Comparison of ENCODE assay signal across 8 cellular contexts in the genomic region with DNA sequence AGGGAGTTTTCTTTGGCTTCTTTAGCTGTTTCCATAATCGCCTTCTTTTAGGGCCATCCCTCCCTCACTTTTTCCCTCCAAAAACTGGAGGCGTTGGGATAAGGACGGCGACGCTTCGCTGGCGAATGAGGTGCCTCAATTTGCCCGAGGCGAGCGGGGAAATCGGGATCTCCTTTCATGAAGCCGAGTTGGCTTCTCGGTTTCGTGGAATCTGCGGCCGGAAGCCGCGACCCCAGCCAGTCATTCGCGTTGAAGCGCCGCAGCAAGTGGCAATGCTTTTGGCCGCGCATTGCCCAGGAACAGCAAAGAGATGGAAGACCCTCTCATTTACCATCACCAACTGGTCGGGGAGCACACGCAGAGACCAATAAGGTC. TPM values are rescaled to one million over a fixed set of nuclear protein-coding genes. Genes with fewer than 3 reads are reported as not detected.
DNase-seq lines count a peak whose midpoint lies in the region; ATAC-seq and TF ChIP-seq lines count a peak whose summit lies in the region.

No MANE protein-coding gene starts in this region.

- H3K36me3 ChIP-seq in HUES64 (ENCODE audit: insufficient read depth, low read length): no peaks in the 10 kb centered on the region
- no peaks in the 10 kb centered on the region for H3K36me3 ChIP-seq in neural progenitor cell

- no peaks in the 10 kb centered on the region for H3K36me3 Mint-ChIP-seq in CD4-positive, alpha-beta T cell (ENCODE audit: low read depth)
- peaks cover 7% of the 10 kb centered on the region for H3K36me3 Mint-ChIP-seq in dendritic cell treated with granulocyte-macrophage colony-stimulating factor and Interleukin-4, amounts not matched to agents 40 ng/mL and 50 ng/mL, for 4 days (ENCODE audit: low read depth)
- no peaks in the 10 kb centered on the region for H3K36me3 Mint-ChIP-seq in neural progenitor cell

- H3K4me3 ChIP-seq in HUES64 (ENCODE audit: low read length): peak overlapping the region; percentile 66
- peak overlapping the region; percentile 62 for H3K4me3 ChIP-seq in neural progenitor cell

- H3K4me2 ChIP-seq in neural progenitor cell: peak overlapping the region; percentile 78

- peaks cover 23% of the 10 kb centered on the region for H4K20me1 ChIP-seq in neural progenitor cell (ENCODE audit: low read depth)

- CTCF ChIA-PET in CD4-positive, alpha-beta T cell (lab: Charles Lee): no interaction called here

- peaks cover 49% of the 10 kb centered on the region for H3K4me1 Mint-ChIP-seq in CD4-positive, alpha-beta T cell (ENCODE audit: low read depth)
- H3K4me1 Mint-ChIP-seq in dendritic cell treated with granulocyte-macrophage colony-stimulating factor and Interleukin-4, amounts not matched to agents 40 ng/mL and 50 ng/mL, for 4 days (ENCODE audit: low read depth): peaks cover 46% of the 10 kb centered on the region
- peaks cover 44% of the 10 kb centered on the region for H3K4me1 Mint-ChIP-seq in neural progenitor cell

- H3K4me3 Mint-ChIP-seq in CD4-positive, alpha-beta T cell: peak overlapping the region; percentile 66
- peak overlapping the region; percentile 82 for H3K4me3 Mint-ChIP-seq in dendritic cell treated with granulocyte-macrophage colony-stimulating factor and Interleukin-4, amounts not matched to agents 40 ng/mL and 50 ng/mL, for 4 days
- peak overlapping the region; percentile 93 for H3K4me3 Mint-ChIP-seq in neural progenitor cell

- TF ChIP-seq CTCF in CD4-positive, alpha-beta T cell (IDR thresholded peaks at IDR 0.05): no peak
- TF ChIP-seq CTCF in neural progenitor cell (IDR thresholded peaks at IDR 0.05): no peak

- H3K9me3 Mint-ChIP-seq in CD4-positive, alpha-beta T cell: no peaks in the 10 kb centered on the region
- H3K9me3 Mint-ChIP-seq in dendritic cell treated with granulocyte-macrophage colony-stimulating factor and Interleukin-4, amounts not matched to agents 40 ng/mL and 50 ng/mL, for 4 days: no peaks in the 10 kb centered on the region
- peaks cover 9% of the 10 kb centered on the region for H3K9me3 Mint-ChIP-seq in neural progenitor cell

- peaks cover 81% of the 10 kb centered on the region for H3K27me3 ChIP-seq in CD4-positive, alpha-beta T cell (ENCODE audit: control insufficient read depth, insufficient read depth, low read length)
- H3K27me3 ChIP-seq in HUES64 (ENCODE audit: insufficient read depth, low read length) (peaks cover 80% of the 10 kb centered on the region), neural progenitor cell (peaks cover 85% of the 10 kb centered on the region)

- peak overlapping the region; percentile 94 for H2AFZ ChIP-seq in neural progenitor cell (replicated peaks)

- H3K27me3 Mint-ChIP-seq in CD4-positive, alpha-beta T cell: peaks cover 94% of the 10 kb centered on the region
- H3K27me3 Mint-ChIP-seq in dendritic cell treated with granulocyte-macrophage colony-stimulating factor and Interleukin-4, amounts not matched to agents 40 ng/mL and 50 ng/mL, for 4 days: peaks cover 90% of the 10 kb centered on the region
- H3K27me3 Mint-ChIP-seq in neural progenitor cell (ENCODE audit: insufficient read depth, low read depth): peaks cover 74% of the 10 kb centered on the region

- H3K27ac ChIP-seq in CD4-positive, alpha-beta T cell (ENCODE audit: low read depth, low read length): no peak overlapping the region
- H3K27ac ChIP-seq in HUES64 (ENCODE audit: low read depth, low read length) (no peak overlapping the region), neural progenitor cell (no peak overlapping the region)

- WGBS in HUES64: under 1% methylated on average over 26 of the region's 26 CpGs

- no peak for ATAC-seq in CD4-positive, alpha-beta T cell (ENCODE audit: poor library complexity)
- ATAC-seq in HG02678 (IDR thresholded peaks at IDR 0.05; ENCODE audit: unreplicated experiment) (no peak), GM18511 (IDR thresholded peaks at IDR 0.05; ENCODE audit: unreplicated experiment) (no peak)
- ATAC-seq in activated CD4-positive, CD25-positive, alpha-beta regulatory T cell treated with anti-CD3 and anti-CD28 coated beads, Interleukin-2, amount 50 U/mL, for 24 hours: no peak

- H3K4me1 ChIP-seq in HUES64 (ENCODE audit: insufficient read depth, low read length): peaks cover 42% of the 10 kb centered on the region
- peaks cover 38% of the 10 kb centered on the region for H3K4me1 ChIP-seq in neural progenitor cell

- intact Hi-C loops in CD4-positive, alpha-beta T cell (cut with DNase I, micrococcal nuclease): no loop called here
- intact Hi-C loops in dendritic cell treated with granulocyte-macrophage colony-stimulating factor and Interleukin-4, amounts not matched to agents 40 ng/mL and 50 ng/mL, for 4 days (cut with micrococcal nuclease): loop anchor here (5.0 kb wide), 1 partner anchor 325 kb away; the partner anchor contains the start of genes SLC38A6 and TRMT5

- H3K9me3 ChIP-seq in CD4-positive, alpha-beta T cell (ENCODE audit: control insufficient read depth, low read length): no peaks in the 10 kb centered on the region
- H3K9me3 ChIP-seq in HUES64 (ENCODE audit: insufficient read depth, low read depth, low read length) (no peaks in the 10 kb centered on the region), neural progenitor cell (ENCODE audit: low read depth) (no peaks in the 10 kb centered on the region)

- H3K79me2 ChIP-seq in neural progenitor cell (ENCODE audit: low read depth): no peaks in the 10 kb centered on the region

- no peak overlapping the region for H3K27ac Mint-ChIP-seq in CD4-positive, alpha-beta T cell
- peak overlapping the region; percentile 83 for H3K27ac Mint-ChIP-seq in dendritic cell treated with granulocyte-macrophage colony-stimulating factor and Interleukin-4, amounts not matched to agents 40 ng/mL and 50 ng/mL, for 4 days
- H3K27ac Mint-ChIP-seq in neural progenitor cell: no peak overlapping the region

- H3K9ac ChIP-seq in HUES64 (ENCODE audit: low read depth, low read length) (peak overlapping the region; percentile 53), neural progenitor cell (no peak overlapping the region)

- H3F3A ChIP-seq in neural progenitor cell (ENCODE audit: low read depth): peaks cover 49% of the 10 kb centered on the region

- POLR2A ChIA-PET in CD4-positive, alpha-beta T cell (lab: Charles Lee): no interaction called here

- DNase-seq in CD4-positive, alpha-beta T cell: no peak
- DNase-seq in neural progenitor cell (ENCODE audit: low spot score) (peak; percentile 53), COR-L47 (lab: John Stamatoyannopoulos, UW) (no peak)

RNA-seq across cellular contexts. Expression of gene SIX1, which starts 8.3 kb away (rescaled TPM):
- total RNA-seq in CD4-positive, alpha-beta T cell: not detected
- 2.0 TPM for polyA plus RNA-seq in HUES64 (2013, experiment 1 of 2)
- polyA plus RNA-seq in HUES64 (2013, experiment 2 of 2): 2.7 TPM
- total RNA-seq in neural progenitor cell (ENCODE audit: low replicate concordance): 0.28 TPM in 1 of 2 replicates, not detected in the other
